Comparison of ENCODE assay signal across 8 cellular contexts in genomic region chr5:17228833-17229291, GRCh38. TPM values are rescaled to one million over a fixed set of nuclear protein-coding genes. Genes with fewer than 3 reads are reported as not detected.
DNase-seq lines count a peak whose midpoint lies in the region; ATAC-seq, FAIRE-seq and TF ChIP-seq lines count a peak whose summit lies in the region.

No MANE protein-coding gene starts in this region.

- TF ChIP-seq POLR2A in A549 (IDR thresholded peaks at IDR 0.05; ENCODE audit: low read length) (no peak), vagina (IDR thresholded peaks at IDR 0.05) (no peak)

- H3K4me1 ChIP-seq in A549 (peaks cover 97% of the 10 kb centered on the region), mammary epithelial cell (ENCODE audit: insufficient read depth, low read length) (peaks cover 23% of the 10 kb centered on the region), vagina (peaks cover 35% of the 10 kb centered on the region)

- H3K36me3 ChIP-seq in mammary epithelial cell (ENCODE audit: insufficient read depth, low read length) (peaks cover 4% of the 10 kb centered on the region), vagina (no peaks in the 10 kb centered on the region)

- POLR2A ChIA-PET in A549 (lab: Yijun Ruan, JAX) = no interaction called here

- WGBS in A549 (ENCODE audit: missing lambda C conversion rate) = 82% methylated on average over 2 of the region's 2 CpGs
- 14% methylated on average over 1 of the region's 2 CpGs for WGBS in mammary epithelial cell (ENCODE audit: low coverage, missing lambda C conversion rate)

- no peak for TF ChIP-seq EP300 in A549 (IDR thresholded peaks at IDR 0.05)

- no peaks in the 10 kb centered on the region for H3K9me3 Mint-ChIP-seq in Calu3 (ENCODE audit: low read depth, unreplicated experiment)

- peaks cover 81% of the 10 kb centered on the region for H3K27me3 Mint-ChIP-seq in Calu3 (ENCODE audit: unreplicated experiment)

- H3K4me2 ChIP-seq in A549 (peak overlapping the region; percentile 31; the same call in 2 of the 3 replicates), mammary epithelial cell (ENCODE audit: insufficient read depth, low read depth, low read length) (peak overlapping the region; percentile 63)

- in situ Hi-C loops in mammary epithelial cell (cut with MboI; ENCODE audit: low sequenced_read_pairs in 2 of 2) = no loop called here

- CTCF ChIA-PET in A549 (lab: Yijun Ruan, JAX) (interaction anchor here (1.4 kb wide), 1 partner anchor 40 kb away, joined by 4 read pairs; no protein-coding TSS in a partner anchor), mammary epithelial cell (lab: Charles Lee; ENCODE audit: low non-redundant PET) (interaction anchor here (0.7 kb wide), 1 partner anchor 576 kb away, joined by 4 read pairs; no protein-coding TSS in a partner anchor), Calu3 (lab: Charles Lee) (no interaction called here)

- H3K4me1 Mint-ChIP-seq in Calu3 (ENCODE audit: low read depth, unreplicated experiment) = no peaks in the 10 kb centered on the region

- ATAC-seq in A549 (no peak), GM19328 (IDR thresholded peaks at IDR 0.05; ENCODE audit: unreplicated experiment) (peak; percentile 40), HG03135 (IDR thresholded peaks at IDR 0.05; ENCODE audit: unreplicated experiment) (peak; percentile 63)

- DNase-seq in A549 (ENCODE audit: low read depth in 1 of 2, low spot score in 1 of 2) (no peak), mammary epithelial cell (peak; percentile 86), vagina (ENCODE audit: extremely low spot score in 2 of 2) (no peak), Calu3 (no peak), hypothalamus (lab: John Stamatoyannopoulos, UW) (no peak)
- DNase-seq in activated effector memory CD4-positive, alpha-beta T cell treated with Interleukin-2 at 50 U/mL for 16 hours = no peak

- TF ChIP-seq RAD21 in A549 (conservative IDR thresholded peaks at IDR 0.05 in 1 of 2, IDR thresholded peaks at IDR 0.05 in 1 of 2) = no peak

- H3K4me3 Mint-ChIP-seq in Calu3 (ENCODE audit: low read depth, unreplicated experiment) = no peak overlapping the region

- intact Hi-C loops in mammary epithelial cell (cut with micrococcal nuclease) (no loop called here), vagina (cut with DNase I) (no loop called here), Calu3 (cut with micrococcal nuclease; ENCODE audit: unreplicated experiment) (no loop called here)

- BruUV-seq in mammary epithelial cell (replicated peaks; lab: Mats Ljungman, UMichigan) (no TSS peak), Calu3 (replicated peaks; lab: Mats Ljungman, UMichigan) (no TSS peak)

- peak overlapping the region in 1 of 2 experiments; percentile 49; a peak in 2 of 6 replicates for H3K27ac ChIP-seq in A549
- peak overlapping the region; percentile 46 for H3K27ac ChIP-seq in mammary epithelial cell (ENCODE audit: insufficient read depth, low read depth, low read length)
- peak overlapping the region; percentile 20 for H3K27ac ChIP-seq in vagina

- H3K4me3 ChIP-seq in A549 = no peak overlapping the region
- H3K4me3 ChIP-seq in mammary epithelial cell (replicated peaks in 1 of 3; ENCODE audit: insufficient read depth in 1 of 3, low read depth in 2 of 3, low read length in 3 of 3) = no peak overlapping the region
- H3K4me3 ChIP-seq in vagina = no peak overlapping the region

- H3K27ac Mint-ChIP-seq in Calu3 (ENCODE audit: unreplicated experiment) = no peak overlapping the region

- no peak for FAIRE-seq in A549 (lab: Jason Lieb, UNC)

- peaks cover 72% of the 10 kb centered on the region for H3K79me2 ChIP-seq in mammary epithelial cell (ENCODE audit: insufficient read depth, low read length)

- TF ChIP-seq CTCF in A549 (IDR thresholded peaks at IDR 0.05) = no peak
- TF ChIP-seq CTCF in mammary epithelial cell (conservative IDR thresholded peaks at IDR 0.05 in 1 of 2, IDR thresholded peaks at IDR 0.05 in 1 of 2; ENCODE audit: extremely low read depth in 1 of 2, insufficient read depth in 1 of 2, low read depth in 1 of 2, low read length in 2 of 2) = no peak
- TF ChIP-seq CTCF in vagina (IDR thresholded peaks at IDR 0.05) = no peak
- no peak for TF ChIP-seq CTCF in Calu3 (IDR thresholded peaks at IDR 0.05; ENCODE audit: unreplicated experiment)

- H3K9ac ChIP-seq in mammary epithelial cell (ENCODE audit: insufficient read depth, low read length) = no peak overlapping the region

- H2AFZ ChIP-seq in mammary epithelial cell (ENCODE audit: low read depth, low read length) = peak overlapping the region; percentile 56

- no peaks in the 10 kb centered on the region for H3K27me3 ChIP-seq in mammary epithelial cell (ENCODE audit: insufficient read depth, low read length)
- H3K27me3 ChIP-seq in vagina = no peaks in the 10 kb centered on the region

- no peaks in the 10 kb centered on the region for H4K20me1 ChIP-seq in mammary epithelial cell (ENCODE audit: insufficient read depth, low read length)

- H3K9me3 ChIP-seq in A549 (no peaks in the 10 kb centered on the region), mammary epithelial cell (replicated peaks; ENCODE audit: insufficient read depth, low read length) (no peaks in the 10 kb centered on the region), vagina (no peaks in the 10 kb centered on the region)

- dilution Hi-C loops in mammary epithelial cell (cut with HindIII; ENCODE audit: low sequenced_read_pairs) = no loop called here

- no peaks in the 10 kb centered on the region for H3K36me3 Mint-ChIP-seq in Calu3 (ENCODE audit: insufficient read depth, unreplicated experiment)

TF ChIP-seq in A549, 52 proteins besides CTCF, POLR2A, EP300 and RAD21:
- TF ChIP-seq, protein P1, sequence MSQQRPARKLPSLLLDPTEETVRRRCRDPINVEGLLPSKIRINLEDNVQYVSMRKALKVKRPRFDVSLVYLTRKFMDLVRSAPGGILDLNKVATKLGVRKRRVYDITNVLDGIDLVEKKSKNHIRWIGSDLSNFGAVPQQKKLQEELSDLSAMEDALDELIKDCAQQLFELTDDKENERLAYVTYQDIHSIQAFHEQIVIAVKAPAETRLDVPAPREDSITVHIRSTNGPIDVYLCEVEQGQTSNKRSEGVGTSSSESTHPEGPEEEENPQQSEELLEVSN (IDR thresholded peaks at IDR 0.05; ENCODE audit: borderline replicate concordance, low read depth) = no peak
- TF ChIP-seq CHD4 (IDR thresholded peaks at IDR 0.05; ENCODE audit: borderline replicate concordance) = no peak
- TF ChIP-seq REST (IDR thresholded peaks at IDR 0.05) = no peak
- no peak for TF ChIP-seq KDM1A (IDR thresholded peaks at IDR 0.05; ENCODE audit: low read depth)
- no peak for TF ChIP-seq FOSB (CRISPR knock-in tag; IDR thresholded peaks at IDR 0.05)
- TF ChIP-seq, protein P2, sequence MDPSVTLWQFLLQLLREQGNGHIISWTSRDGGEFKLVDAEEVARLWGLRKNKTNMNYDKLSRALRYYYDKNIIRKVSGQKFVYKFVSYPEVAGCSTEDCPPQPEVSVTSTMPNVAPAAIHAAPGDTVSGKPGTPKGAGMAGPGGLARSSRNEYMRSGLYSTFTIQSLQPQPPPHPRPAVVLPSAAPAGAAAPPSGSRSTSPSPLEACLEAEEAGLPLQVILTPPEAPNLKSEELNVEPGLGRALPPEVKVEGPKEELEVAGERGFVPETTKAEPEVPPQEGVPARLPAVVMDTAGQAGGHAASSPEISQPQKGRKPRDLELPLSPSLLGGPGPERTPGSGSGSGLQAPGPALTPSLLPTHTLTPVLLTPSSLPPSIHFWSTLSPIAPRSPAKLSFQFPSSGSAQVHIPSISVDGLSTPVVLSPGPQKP (IDR thresholded peaks at IDR 0.05; ENCODE audit: low read depth, low read length) = no peak
- no peak for TF ChIP-seq TP53 (CRISPR knock-in tag; IDR thresholded peaks at IDR 0.05)
- TF ChIP-seq NR3C1 (IDR thresholded peaks at IDR 0.05) = no peak
- TF ChIP-seq RFX5 (IDR thresholded peaks at IDR 0.05) = no peak
- no peak for TF ChIP-seq RARB (CRISPR knock-in tag; IDR thresholded peaks at IDR 0.05)
- TF ChIP-seq NFE2L2 (conservative IDR thresholded peaks at IDR 0.05; ENCODE audit: low read length) = no peak
- TF ChIP-seq CHD2 (IDR thresholded peaks at IDR 0.05; ENCODE audit: low read length, partially characterized antibody) = no peak

RNA-seq across cellular contexts. Expression of gene BASP1, which starts 11.4 kb away (rescaled TPM):
- polyA plus RNA-seq in A549 (2011; rRNA removed) (369 and 454 TPM in 2 replicates), A549 (2017; fragmentation: RNase III; extraction: RNeasy Plus Mini Kit Qiagen cat#74134 plus additional on column Dnase treatment) (381 to 414 TPM (median 391 TPM) in 3 replicates), mammary epithelial cell (60.4 TPM)
- polyA plus RNA-seq in A549 (2012; cell fraction: cytosol; rRNA removed) = 308 and 386 TPM in 2 replicates
- polyA plus RNA-seq in A549 (2012; cell fraction: nucleus; rRNA removed) = 121 and 135 TPM in 2 replicates
- 48.8 and 53.9 TPM in 2 replicates for polyA minus RNA-seq in A549 (2011; rRNA and poly(A)+ RNA removed)
- total RNA-seq in mammary epithelial cell (10 to 100 TPM; 27.0 to 76.6 TPM), vagina (46.4 TPM), Calu3 (2022) (not detected in 2 replicates)
- 15.7 TPM for polyA minus RNA-seq in mammary epithelial cell

Comparison
In these comparisons a context has a peak if more than half of its experiments do, and no peak if none do; other contexts are left out.
1. ATAC-seq: peak in GM19328 (single experiment) and HG03135 (single experiment); none in A549 (0 of 2).
2. RNA of gene BASP1, which starts 11.4 kb away (total RNA-seq): 27.0 to 76.6 TPM in mammary epithelial cell and 46.4 TPM in vagina (single experiment); not detected in Calu3; every median in the first group is over 10 times any median in the second.